In genomic region chr2:176527141-176527901, GRCh38 we compare ENCODE assay signal across 20 cellular contexts.
DNase-seq lines count a peak whose midpoint lies in the region; ATAC-seq and TF ChIP-seq lines count a peak whose summit lies in the region.
"Had no signal": no experiment of that assay in that cellular context is flagged by ENCODE, and none has a peak within 500 bp of the region (broad histone marks: within the 10 kb centered on the region; RNA-seq: fewer than 3 reads in every experiment).

No MANE protein-coding gene starts in this region.

- no peak overlapping the region for H3K27ac ChIP-seq in gastroesophageal sphincter
- H3K27ac ChIP-seq: A549, testis had no signal

- DNase-seq in Right ventricle myocardium inferior (ENCODE audit: missing footprints): no peak
- no peak for DNase-seq in cardiac septum (ENCODE audit: low spot score)
- DNase-seq in NCI-H2196 treated with DMSO at 0.1 percent for 48 hours (lab: John Stamatoyannopoulos, UW; ENCODE audit: unreplicated experiment): peak; percentile 22
- no peak for DNase-seq in sciatic nerve (ENCODE audit: low spot score)
- no peak for DNase-seq in C1 segment of cervical spinal cord (lab: John Stamatoyannopoulos, UW)
- no peak for DNase-seq in activated CD4-positive, alpha-beta memory T cell treated with anti-CD3 and anti-CD28 coated beads, Interleukin-2, amount 10 ng/mL, durations not matched to agents 7 days and 5 days
- DNase-seq: activated CD4-positive, CD25-positive, alpha-beta regulatory T cell; activated CD8-positive, alpha-beta memory T cell treated with anti-CD3 and anti-CD28 coated beads, Interleukin-2, amount 10 ng/mL, durations not matched to agents 7 days and 5 days; activated effector memory CD4-positive, alpha-beta T cell treated with anti-CD3 and anti-CD28 coated beads, Interleukin-2, amount 50 U/mL, for 16 hours; amygdala; hypothalamus; left colon; naive thymus-derived CD4-positive, alpha-beta T cell; NCI-H524; stimulated activated CD4-positive, alpha-beta T cell treated with anti-CD3 and anti-CD28 coated beads, Interleukin-1b, Interleukin-23, amount 100 ng/mL, for 48 hours; T-helper 1 cell; testis had no signal

- peaks cover 26% of the 10 kb centered on the region for H3K27me3 Mint-ChIP-seq in activated CD4-positive, alpha-beta memory T cell treated with anti-CD3 and anti-CD28 coated beads, Interleukin-2, amount 10 ng/mL, durations not matched to agents 7 days and 5 days

- no peak for TF ChIP-seq EP300 in gastroesophageal sphincter (IDR thresholded peaks at IDR 0.05)

- WGBS in gastroesophageal sphincter (ENCODE audit: low coverage in 1 of 2), 2 donors: 44 to 68% methylated on average over 4 to 6 of the region's 6 CpGs

- no peak for TF ChIP-seq CTCF in gastroesophageal sphincter (IDR thresholded peaks at IDR 0.05)

- H3K4me3 ChIP-seq in gastroesophageal sphincter: no peak overlapping the region
- H3K4me3 ChIP-seq: A549, testis had no signal

- intact Hi-C loops in Right ventricle myocardium inferior (cut with DNase I) (no loop called here), cardiac septum (cut with DNase I) (no loop called here), sciatic nerve (cut with DNase I) (no loop called here)

- no peaks in the 10 kb centered on the region for H3K9me3 Mint-ChIP-seq in activated CD4-positive, alpha-beta memory T cell treated with anti-CD3 and anti-CD28 coated beads, Interleukin-2, amount 10 ng/mL, durations not matched to agents 7 days and 5 days

- H3K4me1 Mint-ChIP-seq in activated CD4-positive, alpha-beta memory T cell treated with anti-CD3 and anti-CD28 coated beads, Interleukin-2, amount 10 ng/mL, durations not matched to agents 7 days and 5 days: no peaks in the 10 kb centered on the region
- H3K4me1 Mint-ChIP-seq: activated CD8-positive, alpha-beta memory T cell treated with anti-CD3 and anti-CD28 coated beads, Interleukin-2, amount 10 ng/mL, durations not matched to agents 7 days and 5 days; naive thymus-derived CD4-positive, alpha-beta T cell had no signal

- peaks cover 0 to 8% (median 0%) of the 10 kb centered on the region in 3 donors for H3K4me1 ChIP-seq in gastroesophageal sphincter
- H3K4me1 ChIP-seq: A549, testis had no signal

- no peak overlapping the region for H3K27ac Mint-ChIP-seq in activated CD4-positive, alpha-beta memory T cell treated with anti-CD3 and anti-CD28 coated beads, Interleukin-2, amount 10 ng/mL, durations not matched to agents 7 days and 5 days
- H3K27ac Mint-ChIP-seq: activated CD8-positive, alpha-beta memory T cell treated with anti-CD3 and anti-CD28 coated beads, Interleukin-2, amount 10 ng/mL, durations not matched to agents 7 days and 5 days; naive thymus-derived CD4-positive, alpha-beta T cell had no signal

- no peak overlapping the region for H3K4me3 Mint-ChIP-seq in activated CD4-positive, alpha-beta memory T cell treated with anti-CD3 and anti-CD28 coated beads, Interleukin-2, amount 10 ng/mL, durations not matched to agents 7 days and 5 days
- H3K4me3 Mint-ChIP-seq: activated CD8-positive, alpha-beta memory T cell treated with anti-CD3 and anti-CD28 coated beads, Interleukin-2, amount 10 ng/mL, durations not matched to agents 7 days and 5 days; naive thymus-derived CD4-positive, alpha-beta T cell had no signal

- H3K9me3 ChIP-seq in gastroesophageal sphincter: no peaks in the 10 kb centered on the region
- H3K9me3 ChIP-seq: A549, testis had no signal

- no peak for TF ChIP-seq POLR2A in gastroesophageal sphincter (IDR thresholded peaks at IDR 0.05)

- no peaks in the 10 kb centered on the region for H3K27me3 ChIP-seq in gastroesophageal sphincter
- H3K27me3 ChIP-seq: testis had no signal

- POLR2A ChIA-PET in activated CD4-positive, alpha-beta memory T cell treated with anti-CD3 and anti-CD28 coated beads, Interleukin-2, amount 10 ng/mL, durations not matched to agents 7 days and 5 days (lab: Charles Lee): no interaction called here

- CTCF ChIA-PET in activated CD4-positive, alpha-beta memory T cell treated with anti-CD3 and anti-CD28 coated beads, Interleukin-2, amount 10 ng/mL, durations not matched to agents 7 days and 5 days (lab: Charles Lee): no interaction called here

- no peaks in the 10 kb centered on the region for H3K36me3 ChIP-seq in gastroesophageal sphincter

- peak; percentile 76 for ATAC-seq in Right ventricle myocardium inferior
- peak; percentile 13 for ATAC-seq in gastroesophageal sphincter
- ATAC-seq in sciatic nerve: peak; percentile 68
- ATAC-seq in GM19328 (IDR thresholded peaks at IDR 0.05; ENCODE audit: unreplicated experiment): no peak
- ATAC-seq: A549; activated CD8-positive, alpha-beta memory T cell treated with anti-CD3 and anti-CD28 coated beads, Interleukin-2, amount 10 ng/mL, durations not matched to agents 7 days and 5 days; left colon; naive thymus-derived CD4-positive, alpha-beta T cell had no signal

- H3K36me3 Mint-ChIP-seq in activated CD4-positive, alpha-beta memory T cell treated with anti-CD3 and anti-CD28 coated beads, Interleukin-2, amount 10 ng/mL, durations not matched to agents 7 days and 5 days (ENCODE audit: low read depth): no peaks in the 10 kb centered on the region
- H3K36me3 Mint-ChIP-seq: activated CD8-positive, alpha-beta memory T cell treated with anti-CD3 and anti-CD28 coated beads, Interleukin-2, amount 10 ng/mL, durations not matched to agents 7 days and 5 days; naive thymus-derived CD4-positive, alpha-beta T cell had no signal
